Comparison of ENCODE assay signal across 8 cellular contexts in the genomic region with DNA sequence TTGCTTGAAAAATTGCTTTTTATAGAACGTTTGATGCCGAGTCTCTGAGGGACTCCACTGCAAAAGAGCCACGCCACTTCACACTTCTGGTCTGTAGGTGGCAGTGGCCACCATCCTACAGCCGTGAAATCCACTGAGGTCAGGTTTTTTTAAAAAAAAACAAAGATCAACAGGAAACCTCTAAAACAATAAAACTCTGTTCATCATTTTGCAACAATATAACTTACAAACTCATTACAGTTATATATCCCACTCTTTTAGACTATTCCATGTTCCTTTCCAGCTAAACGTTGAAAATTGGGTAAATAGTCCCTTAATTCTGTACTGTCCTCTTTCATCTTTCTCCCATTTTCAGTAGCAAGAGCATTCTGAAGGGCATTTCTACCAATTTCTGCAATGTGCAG.
A peak's percentile ranks its signal among the peaks of the same experiment; 100 is the strongest.
DNase-seq lines count a peak whose midpoint lies in the region; TF ChIP-seq lines count a peak whose summit lies in the region.

No MANE protein-coding gene starts in this region.

- peak; percentile 14 for DNase-seq in stimulated activated CD4-positive, alpha-beta T cell treated with anti-CD3 and anti-CD28 coated beads, Interleukin-1b, Interleukin-23, amount 100 ng/mL, for 48 hours
- DNase-seq in stimulated activated CD4-positive, alpha-beta T cell treated with anti-CD3 and anti-CD28 coated beads, Interleukin-4, amount 100 ng/mL, for 1 hour: no peak
- DNase-seq in HEK293T (ENCODE audit: extremely low spot score) (peak; percentile 77), MV-4-11 (lab: John Stamatoyannopoulos, UW) (peak; percentile 9), SW480 (ENCODE audit: low spot score) (peak; percentile 41), fibroblast of mammary gland (ENCODE audit: low read depth) (peak; percentile 62), cortex of kidney (lab: John Stamatoyannopoulos, UW) (no peak)

- H3K9me3 ChIP-seq in parathyroid adenoma (ENCODE audit: control insufficient read depth, low read length): no peaks in the 10 kb centered on the region

- no peaks in the 10 kb centered on the region for H3K36me3 ChIP-seq in parathyroid adenoma (ENCODE audit: control insufficient read depth, insufficient read depth, low read length)

- no peak overlapping the region for H3K27ac ChIP-seq in parathyroid adenoma

- CTCF ChIA-PET in HEK293T (lab: Yijun Ruan, JAX): interaction anchor here (0.6 to 1.3 kb wide), 10 partner anchors 22 to 697 kb away, joined by 3 to 16 read pairs (median 4); no protein-coding TSS in a partner anchor

- H3K4me1 ChIP-seq in parathyroid adenoma: no peaks in the 10 kb centered on the region

- peak; percentile 99 for TF ChIP-seq CTCF in fibroblast of mammary gland (conservative IDR thresholded peaks at IDR 0.05; ENCODE audit: control insufficient read depth, insufficient read depth, low read depth, low read length)
- peak; percentile 78 for TF ChIP-seq CTCF in parathyroid adenoma (IDR thresholded peaks at IDR 0.05)

- H3K79me2 ChIP-seq in parathyroid adenoma: no peaks in the 10 kb centered on the region

- H3K9ac ChIP-seq in parathyroid adenoma: no peak overlapping the region

- H2AFZ ChIP-seq in parathyroid adenoma: no peak overlapping the region

- POLR2A ChIA-PET in HEK293T (lab: Yijun Ruan, JAX): no interaction called here

- no peak overlapping the region for H3K4me2 ChIP-seq in parathyroid adenoma (ENCODE audit: low read length)

- H3K4me3 ChIP-seq in fibroblast of mammary gland (ENCODE audit: control insufficient read depth, low read depth, low read length): no peak overlapping the region
- peak overlapping the region; percentile 23 for H3K4me3 ChIP-seq in parathyroid adenoma (ENCODE audit: low read depth, low read length)

- no peaks in the 10 kb centered on the region for H3K27me3 ChIP-seq in parathyroid adenoma (ENCODE audit: control insufficient read depth, insufficient read depth, low read length)

TF ChIP-seq in HEK293T, 16 proteins besides CTCF, POLR2A, EP300 and RAD21:
- TF ChIP-seq BHLHE40 (IDR thresholded peaks at IDR 0.05; ENCODE audit: borderline replicate concordance) (no peak), ARNT (IDR thresholded peaks at IDR 0.05) (no peak), L3MBTL2 (conservative IDR thresholded peaks at IDR 0.05) (no peak), NFRKB (IDR thresholded peaks at IDR 0.05) (no peak), ZNF384 (IDR thresholded peaks at IDR 0.05) (peak; percentile 99), FOXM1 (IDR thresholded peaks at IDR 0.05; ENCODE audit: borderline replicate concordance) (peak; percentile 78; the same call in 1 of the 2 replicates)

Comparison
In these comparisons a context has a peak if more than half of its experiments do, and no peak if none do; other contexts are left out.
1. DNase-seq: peak in stimulated activated CD4-positive, alpha-beta T cell treated with anti-CD3 and anti-CD28 coated beads, Interleukin-1b, Interleukin-23, amount 100 ng/mL, for 48 hours (single experiment), HEK293T (single experiment), MV-4-11 (single experiment), SW480 (single experiment) and fibroblast of mammary gland (single experiment); none in stimulated activated CD4-positive, alpha-beta T cell treated with anti-CD3 and anti-CD28 coated beads, Interleukin-4, amount 100 ng/mL, for 1 hour (single experiment) and cortex of kidney (single experiment).